ENCODE assay signal across 16 cellular contexts in the genomic region with DNA sequence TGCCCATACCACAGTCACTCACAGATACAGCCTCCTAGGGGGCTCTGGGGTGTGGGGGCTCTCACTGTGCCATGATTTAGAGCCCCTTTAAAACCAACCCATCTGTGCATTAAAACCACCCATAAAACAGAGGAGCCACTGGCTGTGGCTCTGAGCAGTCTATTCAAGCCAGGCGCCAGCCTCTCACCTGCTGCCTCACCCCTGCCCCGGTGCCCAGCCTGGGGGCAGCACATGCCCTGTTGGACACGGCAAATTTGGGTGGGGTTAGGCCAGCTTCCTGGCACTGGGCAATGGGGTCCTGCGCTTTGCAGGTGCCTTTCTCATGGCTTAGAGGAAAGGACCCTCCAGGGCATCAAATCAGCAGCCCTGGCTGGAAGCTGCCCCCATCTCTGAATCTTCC.
DNase-seq lines count a peak whose midpoint lies in the region; ATAC-seq and TF ChIP-seq lines count a peak whose summit lies in the region.
"Had no signal": no experiment of that assay in that cellular context is flagged by ENCODE, and none has a peak within 500 bp of the region (broad histone marks: within the 10 kb centered on the region; RNA-seq: fewer than 3 reads in every experiment).

No MANE protein-coding gene starts in this region.

- H3K4me3 ChIP-seq in heart left ventricle (no peak overlapping the region), right cardiac atrium (ENCODE audit: low read length) (no peak overlapping the region), rectal smooth muscle tissue (ENCODE audit: low read length) (no peak overlapping the region), upper lobe of right lung (no peak overlapping the region), right lobe of liver (no peak overlapping the region)
- H3K4me3 ChIP-seq in CD4-positive, alpha-beta memory T cell (ENCODE audit: low read length in 2 of 2) = no peak overlapping the region
- H3K4me3 ChIP-seq: GM23338 had no signal

- TF ChIP-seq CTCF in heart left ventricle (IDR thresholded peaks at IDR 0.05) (no peak), upper lobe of right lung (IDR thresholded peaks at IDR 0.05) (no peak), right lobe of liver (IDR thresholded peaks at IDR 0.05) (no peak)

- H3K27me3 ChIP-seq in heart left ventricle (peaks cover 0 to 3% (median 0%) of the 10 kb centered on the region in 9 donors), right cardiac atrium (ENCODE audit: control insufficient read depth, insufficient read depth) (no peaks in the 10 kb centered on the region), rectal smooth muscle tissue (ENCODE audit: control insufficient read depth, insufficient read depth, low read length) (no peaks in the 10 kb centered on the region), upper lobe of right lung (no peaks in the 10 kb centered on the region), right lobe of liver (no peaks in the 10 kb centered on the region)
- H3K27me3 ChIP-seq in CD4-positive, alpha-beta memory T cell (ENCODE audit: insufficient read depth, low read length) = no peaks in the 10 kb centered on the region

- H3K9ac ChIP-seq in rectal smooth muscle tissue (ENCODE audit: low read length) = no peak overlapping the region

- H3K4me1 ChIP-seq in heart left ventricle = peaks cover 2 to 93% (median 55%) of the 10 kb centered on the region in 12 donors
- H3K4me1 ChIP-seq in right cardiac atrium (ENCODE audit: control insufficient read depth, insufficient read depth, low read length) = peaks cover 9% of the 10 kb centered on the region
- H3K4me1 ChIP-seq in rectal smooth muscle tissue (ENCODE audit: control insufficient read depth, insufficient read depth, low read length) = peaks cover 38% of the 10 kb centered on the region
- H3K4me1 ChIP-seq in upper lobe of right lung = peaks cover 16% of the 10 kb centered on the region
- no peaks in the 10 kb centered on the region for H3K4me1 ChIP-seq in CD4-positive, alpha-beta memory T cell (ENCODE audit: insufficient read depth, low read length)
- H3K4me1 ChIP-seq in right lobe of liver = peaks cover 0 to 19% (median 6%) of the 10 kb centered on the region in 4 donors

- CTCF ChIA-PET in CD4-positive, alpha-beta memory T cell (lab: Charles Lee; ENCODE audit: partially characterized antibody) = no interaction called here

- H3K36me3 Mint-ChIP-seq in CD4-positive, alpha-beta memory T cell = no peaks in the 10 kb centered on the region
- H3K36me3 Mint-ChIP-seq: IgD-negative memory B cell had no signal

- H3K36me3 ChIP-seq in heart left ventricle (no peaks in the 10 kb centered on the region), rectal smooth muscle tissue (ENCODE audit: control insufficient read depth, insufficient read depth, low read length) (no peaks in the 10 kb centered on the region), upper lobe of right lung (no peaks in the 10 kb centered on the region), right lobe of liver (no peaks in the 10 kb centered on the region)
- no peaks in the 10 kb centered on the region for H3K36me3 ChIP-seq in CD4-positive, alpha-beta memory T cell (ENCODE audit: insufficient read depth, low read length)

- peaks cover 0 to 5% of the 10 kb centered on the region in 2 donors for H3K27me3 Mint-ChIP-seq in CD4-positive, alpha-beta memory T cell

- H3K9me3 Mint-ChIP-seq in CD4-positive, alpha-beta memory T cell = no peaks in the 10 kb centered on the region
- H3K9me3 Mint-ChIP-seq: GM23338, IgD-negative memory B cell had no signal

- no peak for ATAC-seq in heart left ventricle
- no peak for ATAC-seq in left cardiac atrium
- no peak for ATAC-seq in right cardiac atrium
- ATAC-seq in upper lobe of right lung = no peak
- no peak for ATAC-seq in right lobe of liver
- ATAC-seq: GM23338 had no signal

- intact Hi-C loops in heart left ventricle (cut with DNase I) (no loop called here), left cardiac atrium (cut with DNase I) (no loop called here), right cardiac atrium (cut with DNase I) (no loop called here), upper lobe of right lung (cut with DNase I) (no loop called here), right lobe of liver (cut with DNase I) (no loop called here)
- intact Hi-C loops in CD4-positive, alpha-beta memory T cell (cut with micrococcal nuclease) = no loop called here

- H3K27ac ChIP-seq in heart left ventricle = peak overlapping the region; percentile 79 to 100 (median 88)
- H3K27ac ChIP-seq in right cardiac atrium (ENCODE audit: low read length) = peak overlapping the region; percentile 96
- peak overlapping the region; percentile 33 for H3K27ac ChIP-seq in rectal smooth muscle tissue (ENCODE audit: low read depth, low read length)
- peak overlapping the region; percentile 51 for H3K27ac ChIP-seq in upper lobe of right lung
- no peak overlapping the region for H3K27ac ChIP-seq in CD4-positive, alpha-beta memory T cell (ENCODE audit: low read depth, low read length)
- no peak overlapping the region for H3K27ac ChIP-seq in right lobe of liver

- H3K27ac Mint-ChIP-seq in CD4-positive, alpha-beta memory T cell = no peak overlapping the region
- H3K27ac Mint-ChIP-seq: GM23338 had no signal

- DNase-seq in heart left ventricle (no peak), left cardiac atrium (no peak), right cardiac atrium (peak in 2 of 3 donors; percentile 23 to 40), upper lobe of right lung (no peak), right lobe of liver (no peak), SIG-M5 treated with dmso at 0.1 percent for 504 hours (lab: John Stamatoyannopoulos, UW; ENCODE audit: unreplicated experiment) (no peak)
- DNase-seq in CD4-positive, alpha-beta memory T cell = no peak
- DNase-seq: AML-193; GF-D8; NCI-H146; NCI-H526 treated with DMSO at 0.1 percent for 48 hours; NK-92 treated with Interleukin-12 subunit alpha and Interleukin-12 subunit beta, amount 100 ng/mL, for 24 hours; OCI-M1 had no signal

- TF ChIP-seq POLR2A in heart left ventricle (IDR thresholded peaks at IDR 0.05) = no peak
- no peak for TF ChIP-seq POLR2A in right lobe of liver (IDR thresholded peaks at IDR 0.05)

- no peaks in the 10 kb centered on the region for H3K9me3 ChIP-seq in heart left ventricle
- no peaks in the 10 kb centered on the region for H3K9me3 ChIP-seq in right cardiac atrium (ENCODE audit: control insufficient read depth, low read length)
- no peaks in the 10 kb centered on the region for H3K9me3 ChIP-seq in upper lobe of right lung
- no peaks in the 10 kb centered on the region for H3K9me3 ChIP-seq in CD4-positive, alpha-beta memory T cell (ENCODE audit: control insufficient read depth in 1 of 2, low read length in 2 of 2)
- no peaks in the 10 kb centered on the region for H3K9me3 ChIP-seq in right lobe of liver

- POLR2A ChIA-PET in CD4-positive, alpha-beta memory T cell (lab: Charles Lee; ENCODE audit: partially characterized antibody) = no interaction called here

- no peak overlapping the region for H3K4me3 Mint-ChIP-seq in CD4-positive, alpha-beta memory T cell
- H3K4me3 Mint-ChIP-seq: GM23338, IgD-negative memory B cell had no signal

- H3K4me1 Mint-ChIP-seq in CD4-positive, alpha-beta memory T cell = no peaks in the 10 kb centered on the region

- WGBS in heart left ventricle, 4 donors = 77 to 100% (median 82%) methylated on average over 4 of the region's 4 CpGs
- WGBS in right cardiac atrium = 83% methylated on average over 4 of the region's 4 CpGs
- 92% methylated on average over 2 of the region's 4 CpGs for WGBS in right lobe of liver (ENCODE audit: insufficient coverage, low coverage, low lambda C conversion rate, missing lambda C conversion rate)

Comparison
In these comparisons a context has a peak if more than half of its experiments do, and no peak if none do; other contexts are left out.
1. DNase-seq: peak in right cardiac atrium (2 of 3); none in heart left ventricle (0 of 5), left cardiac atrium (single experiment), upper lobe of right lung (single experiment), CD4-positive, alpha-beta memory T cell (0 of 5), right lobe of liver (0 of 3) and SIG-M5 treated with dmso at 0.1 percent for 504 hours (single experiment).
2. H3K27ac ChIP-seq: peak in heart left ventricle (12 of 12), right cardiac atrium (single experiment), rectal smooth muscle tissue (single experiment) and upper lobe of right lung (single experiment); none in CD4-positive, alpha-beta memory T cell (single experiment) and right lobe of liver (0 of 3).